Comparison of ENCODE assay signal across 8 cellular contexts in genomic region chr19:2268861-2269243, GRCh38. TPM values are rescaled to one million over a fixed set of nuclear protein-coding genes. Genes with fewer than 3 reads are reported as not detected.
DNase-seq lines count a peak whose midpoint lies in the region; ATAC-seq and TF ChIP-seq lines count a peak whose summit lies in the region.

No MANE protein-coding gene starts in this region.

- TF ChIP-seq EP300 in upper lobe of left lung (IDR thresholded peaks at IDR 0.05), result no peak

- H3K9me3 ChIP-seq in mesenchymal stem cell (ENCODE audit: control insufficient read depth, low read length) (no peaks in the 10 kb centered on the region), upper lobe of left lung (no peaks in the 10 kb centered on the region)

- peaks cover 5% of the 10 kb centered on the region for H3K79me1 ChIP-seq in mesenchymal stem cell (replicated peaks; ENCODE audit: low read length, poor library complexity, severe bottlenecking)

- DNase-seq in activated naive CD4-positive, alpha-beta T cell treated with anti-CD3 and anti-CD28 coated beads, Interleukin-2, amount 10 ng/mL, durations not matched to agents 7 days and 5 days, result no peak
- DNase-seq in activated naive CD4-positive, alpha-beta T cell treated with anti-CD3 and anti-CD28 coated beads, Interleukin-2, amount 50 U/mL, for 16 hours, result no peak
- DNase-seq in brain microvascular endothelial cell, result no peak
- DNase-seq in mesenchymal stem cell, result no peak
- no peak for DNase-seq in upper lobe of left lung
- no peak for DNase-seq in germinal center (ENCODE audit: low spot score)
- no peak for DNase-seq in NCI-H2171 treated with DMSO at 0.1 percent for 48 hours (lab: John Stamatoyannopoulos, UW)
- no peak for DNase-seq in T1000 (lab: John Stamatoyannopoulos, UW)

- no peak for ATAC-seq in upper lobe of left lung (ENCODE audit: low FRiP score in 2 of 2)

- peaks cover 13% of the 10 kb centered on the region for H3K36me3 Mint-ChIP-seq in activated naive CD4-positive, alpha-beta T cell treated with anti-CD3 and anti-CD28 coated beads, Interleukin-2, amount 10 ng/mL, durations not matched to agents 7 days and 5 days

- in situ Hi-C loops in brain microvascular endothelial cell (cut with HindIII; ENCODE audit: low pct_ligation_motif_present, low sequenced_read_pairs), result no loop called here

- H3K27ac ChIP-seq in brain microvascular endothelial cell (peak overlapping the region; percentile 47), mesenchymal stem cell (ENCODE audit: low read length, poor library complexity, severe bottlenecking) (peak overlapping the region; percentile 51), upper lobe of left lung (peak overlapping the region; percentile 99)

- no peak overlapping the region for H3K23ac ChIP-seq in mesenchymal stem cell (ENCODE audit: low read length in 2 of 2)

- H3K18ac ChIP-seq in mesenchymal stem cell (ENCODE audit: low read depth in 1 of 2, low read length in 2 of 2), result peak overlapping the region; percentile 14 to 88

- no peak for TF ChIP-seq CTCF in brain microvascular endothelial cell (IDR thresholded peaks at IDR 0.05; ENCODE audit: low read depth, low read length, missing control alignments)
- TF ChIP-seq CTCF in upper lobe of left lung (IDR thresholded peaks at IDR 0.05), result no peak

- CTCF ChIA-PET in activated naive CD4-positive, alpha-beta T cell treated with anti-CD3 and anti-CD28 coated beads, Interleukin-2, amount 10 ng/mL, durations not matched to agents 7 days and 5 days (lab: Charles Lee), result no interaction called here

- no peaks in the 10 kb centered on the region for H3K9me3 Mint-ChIP-seq in activated naive CD4-positive, alpha-beta T cell treated with anti-CD3 and anti-CD28 coated beads, Interleukin-2, amount 10 ng/mL, durations not matched to agents 7 days and 5 days

- H2BK15ac ChIP-seq in mesenchymal stem cell (ENCODE audit: low read depth, poor library complexity, severe bottlenecking), result no peak overlapping the region

- no peak overlapping the region for H4K91ac ChIP-seq in mesenchymal stem cell (ENCODE audit: low read length)

- H3K27me3 ChIP-seq in brain microvascular endothelial cell (replicated peaks) (no peaks in the 10 kb centered on the region), mesenchymal stem cell (ENCODE audit: control insufficient read depth in 1 of 2, insufficient read depth in 1 of 2, low read length in 2 of 2) (no peaks in the 10 kb centered on the region), upper lobe of left lung (no peaks in the 10 kb centered on the region)

- no peak for TF ChIP-seq POLR2A in upper lobe of left lung (IDR thresholded peaks at IDR 0.05)

- no peak overlapping the region for H2AK5ac ChIP-seq in mesenchymal stem cell (ENCODE audit: low read length, severe bottlenecking)

- peak overlapping the region; percentile 72 for H3K4me2 ChIP-seq in mesenchymal stem cell (ENCODE audit: low read length, poor library complexity, severe bottlenecking)

- WGBS in mesenchymal stem cell, result 8% methylated on average over 13 of the region's 19 CpGs
- WGBS in upper lobe of left lung, 2 donors, result 3 to 6% methylated on average over 5 to 13 of the region's 19 CpGs

- H2BK120ac ChIP-seq in mesenchymal stem cell (ENCODE audit: low read depth, low read length), result peak overlapping the region; percentile 77

- H3K4ac ChIP-seq in mesenchymal stem cell (ENCODE audit: low read depth in 1 of 2, low read length in 2 of 2), result peak overlapping the region; percentile 46 to 97

- no peak overlapping the region for H2BK5ac ChIP-seq in mesenchymal stem cell (ENCODE audit: low read depth, low read length, poor library complexity, severe bottlenecking)

- H3K9ac ChIP-seq in mesenchymal stem cell (ENCODE audit: low read length), result peak overlapping the region; percentile 80

- H3K4me3 ChIP-seq in brain microvascular endothelial cell (ENCODE audit: low read depth, low read length) (peak overlapping the region; percentile 62), mesenchymal stem cell (ENCODE audit: insufficient read depth in 1 of 2, low read depth in 1 of 2, low read length in 2 of 2) (peak overlapping the region; percentile 80 to 85), upper lobe of left lung (peak overlapping the region; percentile 55 to 99 (median 98))

- peaks cover 41% of the 10 kb centered on the region for H3K4me1 Mint-ChIP-seq in activated naive CD4-positive, alpha-beta T cell treated with anti-CD3 and anti-CD28 coated beads, Interleukin-2, amount 10 ng/mL, durations not matched to agents 7 days and 5 days

- no peak overlapping the region for H2AFZ ChIP-seq in mesenchymal stem cell (ENCODE audit: low read depth, low read length)

- H3K27me3 Mint-ChIP-seq in activated naive CD4-positive, alpha-beta T cell treated with anti-CD3 and anti-CD28 coated beads, Interleukin-2, amount 10 ng/mL, durations not matched to agents 7 days and 5 days, result peaks cover 3% of the 10 kb centered on the region

- H3K36me3 ChIP-seq in brain microvascular endothelial cell (replicated peaks) (peaks cover 28% of the 10 kb centered on the region), mesenchymal stem cell (ENCODE audit: control insufficient read depth in 1 of 2, insufficient read depth in 2 of 2, low read depth in 1 of 2, low read length in 2 of 2) (peaks cover 18 to 28% of the 10 kb centered on the region in 2 experiments), upper lobe of left lung (peaks cover 9 to 24% (median 17%) of the 10 kb centered on the region in 4 donors)

- peak overlapping the region; percentile 70 for H4K8ac ChIP-seq in mesenchymal stem cell (ENCODE audit: low read length)

- H2BK12ac ChIP-seq in mesenchymal stem cell (ENCODE audit: low read length in 2 of 2), result no peak overlapping the region

- peak overlapping the region; percentile 84 for H3K4me3 Mint-ChIP-seq in activated naive CD4-positive, alpha-beta T cell treated with anti-CD3 and anti-CD28 coated beads, Interleukin-2, amount 10 ng/mL, durations not matched to agents 7 days and 5 days

- H3K4me1 ChIP-seq in mesenchymal stem cell (ENCODE audit: control insufficient read depth, insufficient read depth, low read depth, low read length), result peaks cover 34% of the 10 kb centered on the region
- H3K4me1 ChIP-seq in upper lobe of left lung, result peaks cover 46 to 65% (median 56%) of the 10 kb centered on the region in 4 donors

- peak overlapping the region; percentile 89 for H3K27ac Mint-ChIP-seq in activated naive CD4-positive, alpha-beta T cell treated with anti-CD3 and anti-CD28 coated beads, Interleukin-2, amount 10 ng/mL, durations not matched to agents 7 days and 5 days

- no peak overlapping the region for H3K14ac ChIP-seq in mesenchymal stem cell (ENCODE audit: low read length in 2 of 2)

RNA-seq across cellular contexts. Expression of gene JSRP1, which starts 12.6 kb away (rescaled TPM):
- polyA plus RNA-seq in mesenchymal stem cell (2013, experiment 1 of 2), result 0.17 TPM
- polyA plus RNA-seq in mesenchymal stem cell (2013, experiment 2 of 2), result 0.10 TPM
- 1 to 10 TPM in 3 of 6 donors, not detected in 3; 1.2 to 3.7 (median 1.7) TPM for total RNA-seq in upper lobe of left lung

RNA-seq across cellular contexts. Expression of gene PEAK3, which starts 13.1 kb away (rescaled TPM):
- polyA plus RNA-seq in mesenchymal stem cell (2013, experiment 1 of 2), result 0.75 TPM
- 0.88 TPM for polyA plus RNA-seq in mesenchymal stem cell (2013, experiment 2 of 2)
- 1 to 10 TPM; 2.4 to 8.6 (median 4.6) TPM for total RNA-seq in upper lobe of left lung

RNA-seq across cellular contexts. Expression of gene AMH, which starts 19.7 kb away (rescaled TPM):
- 3.1 TPM for polyA plus RNA-seq in mesenchymal stem cell (2013, experiment 1 of 2)
- polyA plus RNA-seq in mesenchymal stem cell (2013, experiment 2 of 2), result 3.1 TPM
- 1 to 10 TPM; 1.1 to 6.3 (median 3.2) TPM for total RNA-seq in upper lobe of left lung

RNA-seq across cellular contexts. Expression of gene SF3A2, which starts 32.2 kb away (rescaled TPM):
- 66.8 TPM for polyA plus RNA-seq in mesenchymal stem cell (2013, experiment 1 of 2)
- 60.7 TPM for polyA plus RNA-seq in mesenchymal stem cell (2013, experiment 2 of 2)
- total RNA-seq in upper lobe of left lung, result 100 to 1,000 TPM in 1 of 6 donors, 10 to 100 TPM in 5; 39.8 to 104 (median 70.7) TPM

RNA-seq across cellular contexts. Expression of gene PLEKHJ1, which starts 32.7 kb away (rescaled TPM):
- 53.7 TPM for polyA plus RNA-seq in mesenchymal stem cell (2013, experiment 1 of 2)
- 52.9 TPM for polyA plus RNA-seq in mesenchymal stem cell (2013, experiment 2 of 2)
- 100 to 1,000 TPM in 2 of 6 donors, 10 to 100 TPM in 4; 67.2 to 114 (median 79.3) TPM for total RNA-seq in upper lobe of left lung

Comparison
In these comparisons a context has a peak if more than half of its experiments do, and no peak if none do; other contexts are left out.
1. H3K27ac ChIP-seq: peak in every context shown above with its lines; median percentile 99 in upper lobe of left lung; 51 in mesenchymal stem cell; 47 in brain microvascular endothelial cell.